ENCODE assay signal across 23 cellular contexts in genomic region chr3:41653575-41654239, GRCh38.
DNase-seq lines count a peak whose midpoint lies in the region; ATAC-seq, FAIRE-seq and TF ChIP-seq lines count a peak whose summit lies in the region.
"Had no signal": no experiment of that assay in that cellular context is flagged by ENCODE, and none has a peak within 500 bp of the region (broad histone marks: within the 10 kb centered on the region; RNA-seq: fewer than 3 reads in every experiment).

No MANE protein-coding gene starts in this region.

- no peaks in the 10 kb centered on the region for H3K79me2 ChIP-seq in H9 (ENCODE audit: insufficient read depth, low read length)

- H3K27me3 ChIP-seq in H9 (ENCODE audit: insufficient read depth, low read length) (no peaks in the 10 kb centered on the region), adipocyte (replicated peaks; ENCODE audit: control insufficient read depth, insufficient read depth, low read length) (no peaks in the 10 kb centered on the region)

- FAIRE-seq in kidney (lab: Jason Lieb, UNC), result no peak
- FAIRE-seq: small intestine had no signal

- no peak overlapping the region for H2BK5ac ChIP-seq in H9 (ENCODE audit: insufficient read length, low read length)

- DNase-seq in H9 (no peak), adipocyte (ENCODE audit: low read depth) (peak; percentile 39), fibroblast of pulmonary artery (ENCODE audit: low read depth) (peak; percentile 20), skeletal muscle cell (ENCODE audit: low read depth) (peak; percentile 4), UCSD-AML1 (lab: John Stamatoyannopoulos, UW; ENCODE audit: unreplicated experiment) (no peak), kidney (no peak), type B pancreatic cell (ENCODE audit: extremely low spot score, unreplicated experiment) (no peak)
- DNase-seq: activated CD4-positive, alpha-beta T cell treated with anti-CD3 and anti-CD28 coated beads for 4 hours; activated naive CD4-positive, alpha-beta T cell treated with anti-CD3 and anti-CD28 coated beads for 36 hours; activated T-cell treated with anti-CD3 and anti-CD28 coated beads, Interleukin-2, amount 50 U/mL, for 48 hours; midbrain; MV-4-11; NCI-H2171; Right ventricle myocardium superior; small intestine; stimulated activated CD4-positive, alpha-beta T cell treated with anti-CD3 and anti-CD28 coated beads, Interleukin-4, amount 100 ng/mL, for 24 hours; stimulated activated naive CD4-positive, alpha-beta T cell treated with Interleukin-2 at 50 U/mL for 16 hours; SW 1271 had no signal

- H2BK12ac ChIP-seq in H9 (ENCODE audit: insufficient read length, low read depth, low read length), result no peak overlapping the region

- H3K27ac ChIP-seq in H9 (ENCODE audit: insufficient read length, low read depth, low read length) (no peak overlapping the region), kidney (ENCODE audit: low read depth in 2 of 2, low read length in 2 of 2) (no peak overlapping the region)
- H3K27ac ChIP-seq: KMS-11, thoracic aorta had no signal

- H3K9me3 ChIP-seq in H9 (ENCODE audit: control insufficient read depth, low read depth, low read length) (peaks cover under 1% of the 10 kb centered on the region), adipocyte (ENCODE audit: control insufficient read depth, low read length) (no peaks in the 10 kb centered on the region), kidney (ENCODE audit: control insufficient read depth in 1 of 2, low read length in 2 of 2) (no peaks in the 10 kb centered on the region)
- H3K9me3 ChIP-seq: thoracic aorta had no signal

- H3T11ph ChIP-seq in H9 (ENCODE audit: low read length), result no peak overlapping the region

- no peak overlapping the region for H2BK120ac ChIP-seq in H9 (ENCODE audit: low read depth, low read length, poor library complexity, severe bottlenecking)

- no peak overlapping the region for H3K4me3 ChIP-seq in adipocyte (ENCODE audit: low read length)
- no peak overlapping the region for H3K4me3 ChIP-seq in fibroblast of pulmonary artery (replicated peaks; ENCODE audit: low read depth, low read length)
- no peak overlapping the region for H3K4me3 ChIP-seq in skeletal muscle cell (ENCODE audit: low read depth, low read length)
- no peak overlapping the region for H3K4me3 ChIP-seq in kidney (ENCODE audit: low read length in 2 of 2)
- H3K4me3 ChIP-seq: thoracic aorta had no signal

- H3K79me1 ChIP-seq in H9 (ENCODE audit: insufficient read depth, low read depth, low read length, poor library complexity, severe bottlenecking), result no peaks in the 10 kb centered on the region

- intact Hi-C loops in kidney (cut with DNase I), result no loop called here

- H4K20me1 ChIP-seq in H9 (ENCODE audit: control insufficient read depth, insufficient read depth, insufficient read length), result no peaks in the 10 kb centered on the region

- TF ChIP-seq CTCF in H9 (conservative IDR thresholded peaks at IDR 0.05) (no peak), fibroblast of pulmonary artery (IDR thresholded peaks at IDR 0.05; ENCODE audit: low read length, missing control alignments) (no peak), kidney (IDR thresholded peaks at IDR 0.05; ENCODE audit: borderline replicate concordance, extremely low read depth, insufficient read depth) (no peak), type B pancreatic cell (conservative IDR thresholded peaks at IDR 0.05) (no peak)

- H3K27me3 Mint-ChIP-seq in H9 (ENCODE audit: low read depth) (no peaks in the 10 kb centered on the region), type B pancreatic cell (no peaks in the 10 kb centered on the region)
- H3K27me3 Mint-ChIP-seq: progenitor cell of endocrine pancreas had no signal

- no peak overlapping the region for H2AFZ ChIP-seq in H9 (ENCODE audit: low read length)

- no peak overlapping the region for H3K18ac ChIP-seq in H9 (ENCODE audit: insufficient read length, low read depth, low read length)

- H3K4me3 Mint-ChIP-seq in H9 (no peak overlapping the region), type B pancreatic cell (no peak overlapping the region)
- H3K4me3 Mint-ChIP-seq: activated naive CD4-positive, alpha-beta T cell treated with anti-CD3 and anti-CD28 coated beads for 36 hours had no signal

- H4K5ac ChIP-seq in H9 (ENCODE audit: insufficient read length, low read depth, low read length), result no peak overlapping the region

- H3K4me1 Mint-ChIP-seq in H9 (peaks cover 23% of the 10 kb centered on the region in 2 experiments), type B pancreatic cell (ENCODE audit: unreplicated experiment) (no peaks in the 10 kb centered on the region)

- peak overlapping the region in 2 of 3 experiments; percentile 58 to 63; a peak in 2 of 7 replicates for H3K27ac Mint-ChIP-seq in H9
- H3K27ac Mint-ChIP-seq in type B pancreatic cell, result no peak overlapping the region
- H3K27ac Mint-ChIP-seq: activated naive CD4-positive, alpha-beta T cell treated with anti-CD3 and anti-CD28 coated beads for 36 hours; progenitor cell of endocrine pancreas had no signal

- no peak overlapping the region for H4K91ac ChIP-seq in H9 (ENCODE audit: insufficient read length, low read depth, low read length)

- H3K36me3 ChIP-seq in adipocyte (ENCODE audit: control insufficient read depth, insufficient read depth, low read length, severe bottlenecking), result no peaks in the 10 kb centered on the region
- no peaks in the 10 kb centered on the region for H3K36me3 ChIP-seq in kidney (ENCODE audit: control insufficient read depth in 1 of 2, insufficient read depth in 2 of 2, low read length in 2 of 2)
- H3K36me3 ChIP-seq: thoracic aorta had no signal

- no peak overlapping the region for H3K14ac ChIP-seq in H9 (ENCODE audit: insufficient read depth, low read length)

- no peak overlapping the region for H3K23ac ChIP-seq in H9 (ENCODE audit: insufficient read length, low read depth, low read length)

- no peak overlapping the region for H4K8ac ChIP-seq in H9 (replicated peaks; ENCODE audit: insufficient read length, low read depth, low read length)

- H2BK15ac ChIP-seq in H9 (ENCODE audit: low read depth, low read length), result no peak overlapping the region

- no peak for ATAC-seq in GM21526 (IDR thresholded peaks at IDR 0.05; ENCODE audit: low FRiP score, unreplicated experiment)
- ATAC-seq: HCT116 had no signal

- H2BK20ac ChIP-seq in H9 (ENCODE audit: low read depth, low read length, poor library complexity, severe bottlenecking), result no peak overlapping the region

- no peak overlapping the region for H2AK5ac ChIP-seq in H9 (ENCODE audit: insufficient read length, low read length)

- no peak overlapping the region for H3K4me2 ChIP-seq in H9 (ENCODE audit: insufficient read depth, insufficient read length, low read length)
- H3K4me2 ChIP-seq: KMS-11 had no signal

- H3K9me3 Mint-ChIP-seq in H9 (peaks cover 15 to 16% of the 10 kb centered on the region in 2 experiments), type B pancreatic cell (no peaks in the 10 kb centered on the region)
- H3K9me3 Mint-ChIP-seq: activated naive CD4-positive, alpha-beta T cell treated with anti-CD3 and anti-CD28 coated beads for 36 hours had no signal

- H3K23me2 ChIP-seq in H9 (ENCODE audit: insufficient read length, low read depth, low read length, poor library complexity, severe bottlenecking), result no peaks in the 10 kb centered on the region

- H3K9ac ChIP-seq in H9 (ENCODE audit: extremely low read depth, insufficient read length, low read length) (no peak overlapping the region), adipocyte (ENCODE audit: low read length) (no peak overlapping the region), kidney (ENCODE audit: low read length in 2 of 2) (no peak overlapping the region)
- H3K9ac ChIP-seq: KMS-11 had no signal

- no peak overlapping the region for H3K4ac ChIP-seq in H9 (ENCODE audit: low read depth, low read length)

- no CpG with 5 or more reads among the region's 2 CpGs for WGBS in H9 (ENCODE audit: extremely low coverage, insufficient read length, low lambda C conversion rate)

- H3K36me3 Mint-ChIP-seq in H9 (ENCODE audit: insufficient read depth in 1 of 3, low read depth in 3 of 3), result peaks cover 5 to 18% (median 12%) of the 10 kb centered on the region in 3 experiments
- H3K36me3 Mint-ChIP-seq in type B pancreatic cell, result peaks cover 4% of the 10 kb centered on the region

- no peaks in the 10 kb centered on the region; the same call in 1 of the 2 replicates for H3K4me1 ChIP-seq in H9 (ENCODE audit: insufficient read depth, low read length)
- H3K4me1 ChIP-seq in adipocyte (ENCODE audit: control insufficient read depth, insufficient read depth, low read length), result peaks cover 12% of the 10 kb centered on the region
- no peaks in the 10 kb centered on the region for H3K4me1 ChIP-seq in kidney (ENCODE audit: control insufficient read depth in 1 of 2, insufficient read depth in 1 of 2, low read depth in 1 of 2, low read length in 2 of 2)

- H3K56ac ChIP-seq in H9 (ENCODE audit: insufficient read length, low read depth, low read length), result no peak overlapping the region

Comparison
In these comparisons a context has a peak if more than half of its experiments do, and no peak if none do; other contexts are left out.
1. DNase-seq: peak in adipocyte (single experiment), fibroblast of pulmonary artery (single experiment) and skeletal muscle cell (single experiment); none in H9 (single experiment), UCSD-AML1 (single experiment), kidney (single experiment) and type B pancreatic cell (single experiment).